11 cellular contexts compared by ENCODE assay signal in genomic region chr4:65865489-65865888, GRCh38.
A peak's percentile ranks its signal among the peaks of the same experiment; 100 is the strongest.
DNase-seq lines count a peak whose midpoint lies in the region; ATAC-seq, FAIRE-seq and TF ChIP-seq lines count a peak whose summit lies in the region.
"Had no signal": no experiment of that assay in that cellular context is flagged by ENCODE, and none has a peak within 500 bp of the region (broad histone marks: within the 10 kb centered on the region; RNA-seq: fewer than 3 reads in every experiment).

No MANE protein-coding gene starts in this region.

- H3K27me3 ChIP-seq in WERI-Rb-1 (ENCODE audit: insufficient read depth, low read depth, severe bottlenecking) (no peaks in the 10 kb centered on the region), keratinocyte (ENCODE audit: control insufficient read depth, extremely low read depth, insufficient read depth, low read length) (no peaks in the 10 kb centered on the region), spleen (replicated peaks in 1 of 7) (no peaks in the 10 kb centered on the region)

- H3K4me3 ChIP-seq in WERI-Rb-1 (ENCODE audit: low read depth, low read length) = no peak overlapping the region
- no peak overlapping the region for H3K4me3 ChIP-seq in keratinocyte (ENCODE audit: control insufficient read depth in 2 of 3, extremely low read depth in 1 of 3, insufficient read depth in 2 of 3, low read depth in 1 of 3, low read length in 3 of 3)
- no peak overlapping the region for H3K4me3 ChIP-seq in spleen

- no TSS peak for BruUV-seq in Calu3 (replicated peaks; lab: Mats Ljungman, UMichigan)

- dilution Hi-C loops in keratinocyte (cut with MboI; ENCODE audit: extremely low pct_ligation_motif_present, low sequenced_read_pairs) = no loop called here

- DNase-seq in Calu3 (peak; percentile 1), HTR-8/SVneo (ENCODE audit: insufficient read length, low spot score) (peak; percentile 0), WERI-Rb-1 (no peak), keratinocyte (ENCODE audit: low read depth, low spot score) (no peak), NOMO-1 treated with DMSO at 0.1 percent for 48 hours (lab: John Stamatoyannopoulos, UW; ENCODE audit: unreplicated experiment) (no peak), spleen (no peak), sciatic nerve (ENCODE audit: low spot score) (no peak)
- DNase-seq in activated T-cell treated with anti-CD3 and anti-CD28 coated beads, Interleukin-2, amount 50 U/mL, for 72 hours = no peak
- DNase-seq: activated CD4-positive, alpha-beta memory T cell treated with anti-CD3 and anti-CD28 coated beads for 36 hours; retina; stimulated activated naive CD8-positive, alpha-beta T cell treated with anti-CD3 and anti-CD28 coated beads, Interleukin-15, amount 100 ng/mL, for 72 hours had no signal

- no peaks in the 10 kb centered on the region for H4K20me1 ChIP-seq in keratinocyte (ENCODE audit: control insufficient read depth, extremely low read depth, insufficient read depth, low read length)

- no peaks in the 10 kb centered on the region for H3K27me3 Mint-ChIP-seq in Calu3 (ENCODE audit: unreplicated experiment)
- no peaks in the 10 kb centered on the region for H3K27me3 Mint-ChIP-seq in activated T-cell treated with anti-CD3 and anti-CD28 coated beads, Interleukin-2, amount 50 U/mL, for 72 hours (ENCODE audit: low read depth)
- H3K27me3 Mint-ChIP-seq: activated CD4-positive, alpha-beta memory T cell treated with anti-CD3 and anti-CD28 coated beads for 36 hours; stimulated activated naive CD8-positive, alpha-beta T cell treated with anti-CD3 and anti-CD28 coated beads, Interleukin-15, amount 100 ng/mL, for 72 hours had no signal

- H3K4me1 ChIP-seq in keratinocyte (ENCODE audit: control insufficient read depth, extremely low read depth, insufficient read depth, low read length) (no peaks in the 10 kb centered on the region), spleen (no peaks in the 10 kb centered on the region)

- H3K27ac ChIP-seq in WERI-Rb-1 = no peak overlapping the region
- no peak overlapping the region for H3K27ac ChIP-seq in keratinocyte (ENCODE audit: control insufficient read depth, insufficient read depth, low read length)
- no peak overlapping the region for H3K27ac ChIP-seq in spleen

- H3K9me1 ChIP-seq in keratinocyte (ENCODE audit: control insufficient read depth, extremely low read depth, insufficient read depth, low read length) = no peaks in the 10 kb centered on the region

- H3K9me3 Mint-ChIP-seq in Calu3 (ENCODE audit: low read depth, unreplicated experiment) = no peaks in the 10 kb centered on the region
- H3K9me3 Mint-ChIP-seq in activated T-cell treated with anti-CD3 and anti-CD28 coated beads, Interleukin-2, amount 50 U/mL, for 72 hours = peaks cover 10 to 16% of the 10 kb centered on the region in 2 donors

- no peaks in the 10 kb centered on the region for H3K4me1 Mint-ChIP-seq in Calu3 (ENCODE audit: low read depth, unreplicated experiment)
- H3K4me1 Mint-ChIP-seq in activated T-cell treated with anti-CD3 and anti-CD28 coated beads, Interleukin-2, amount 50 U/mL, for 72 hours (ENCODE audit: low read depth) = no peaks in the 10 kb centered on the region
- H3K4me1 Mint-ChIP-seq: stimulated activated naive CD8-positive, alpha-beta T cell treated with anti-CD3 and anti-CD28 coated beads, Interleukin-15, amount 100 ng/mL, for 72 hours had no signal

- H3K9ac ChIP-seq in keratinocyte (ENCODE audit: control insufficient read depth, extremely low read depth, insufficient read depth, low read length) = no peak overlapping the region

- H3K79me2 ChIP-seq in keratinocyte (ENCODE audit: control insufficient read depth, insufficient read depth, low read length) = no peaks in the 10 kb centered on the region

- no peak for TF ChIP-seq CTCF in Calu3 (IDR thresholded peaks at IDR 0.05; ENCODE audit: unreplicated experiment)
- peak; percentile 48 for TF ChIP-seq CTCF in WERI-Rb-1 (IDR thresholded peaks at IDR 0.05; ENCODE audit: low read depth, low read length)
- peak; percentile 37 to 58 (median 39) for TF ChIP-seq CTCF in keratinocyte (optimal IDR thresholded peaks at IDR 0.05 in 1 of 3, IDR thresholded peaks at IDR 0.05 in 1 of 3, conservative IDR thresholded peaks at IDR 0.05 in 1 of 3; ENCODE audit: extremely low read depth in 1 of 3, insufficient read depth in 2 of 3, low read length in 3 of 3)
- no peak for TF ChIP-seq CTCF in spleen (IDR thresholded peaks at IDR 0.05 in 8 of 11, conservative IDR thresholded peaks at IDR 0.05 in 3 of 11)

- FAIRE-seq in HTR-8/SVneo (lab: Jason Lieb, UNC) (no peak), keratinocyte (lab: Jason Lieb, UNC) (no peak)

- intact Hi-C loops in Calu3 (cut with micrococcal nuclease; ENCODE audit: unreplicated experiment) (no loop called here), spleen (cut with DNase I; ENCODE audit: low total_unique reads) (no loop called here), sciatic nerve (cut with DNase I) (no loop called here)

- no peak for ATAC-seq in activated T-cell treated with anti-CD3 and anti-CD28 coated beads, Interleukin-2, amount 50 U/mL, for 72 hours (replicated peaks in 1 of 2)
- ATAC-seq in sciatic nerve = no peak
- ATAC-seq: stimulated activated naive CD8-positive, alpha-beta T cell treated with anti-CD3 and anti-CD28 coated beads, Interleukin-15, amount 100 ng/mL, for 72 hours had no signal

- no peaks in the 10 kb centered on the region for H3K36me3 Mint-ChIP-seq in Calu3 (ENCODE audit: insufficient read depth, unreplicated experiment)
- H3K36me3 Mint-ChIP-seq in activated T-cell treated with anti-CD3 and anti-CD28 coated beads, Interleukin-2, amount 50 U/mL, for 72 hours (ENCODE audit: insufficient read depth in 2 of 2) = peaks cover 0 to 2% of the 10 kb centered on the region in 2 donors
- H3K36me3 Mint-ChIP-seq: activated CD4-positive, alpha-beta memory T cell treated with anti-CD3 and anti-CD28 coated beads for 36 hours had no signal

- H3K9me3 ChIP-seq in WERI-Rb-1 (ENCODE audit: severe bottlenecking) (no peaks in the 10 kb centered on the region), keratinocyte (ENCODE audit: control insufficient read depth, low read depth, low read length) (no peaks in the 10 kb centered on the region), spleen (no peaks in the 10 kb centered on the region)

- no peak overlapping the region for H3K4me2 ChIP-seq in keratinocyte (ENCODE audit: control insufficient read depth, extremely low read depth, insufficient read depth, low read depth, low read length)

- H3K27ac Mint-ChIP-seq in Calu3 (ENCODE audit: unreplicated experiment) = no peak overlapping the region
- no peak overlapping the region for H3K27ac Mint-ChIP-seq in activated T-cell treated with anti-CD3 and anti-CD28 coated beads, Interleukin-2, amount 50 U/mL, for 72 hours
- H3K27ac Mint-ChIP-seq: activated CD4-positive, alpha-beta memory T cell treated with anti-CD3 and anti-CD28 coated beads for 36 hours; stimulated activated naive CD8-positive, alpha-beta T cell treated with anti-CD3 and anti-CD28 coated beads, Interleukin-15, amount 100 ng/mL, for 72 hours had no signal

- H3K36me3 ChIP-seq in WERI-Rb-1 (no peaks in the 10 kb centered on the region), keratinocyte (ENCODE audit: control insufficient read depth in 2 of 2, extremely low read depth in 1 of 2, insufficient read depth in 2 of 2, low read length in 2 of 2) (no peaks in the 10 kb centered on the region), spleen (no peaks in the 10 kb centered on the region)

- no peak overlapping the region for H2AFZ ChIP-seq in keratinocyte (ENCODE audit: control insufficient read depth, low read length)

- CTCF ChIA-PET in Calu3 (lab: Charles Lee) = no interaction called here

- WGBS in spleen, 5 donors = 49 to 55% (median 54%) methylated on average over 4 of the region's 4 CpGs

- no peak overlapping the region for H3K4me3 Mint-ChIP-seq in Calu3 (ENCODE audit: low read depth, unreplicated experiment)
- H3K4me3 Mint-ChIP-seq in activated T-cell treated with anti-CD3 and anti-CD28 coated beads, Interleukin-2, amount 50 U/mL, for 72 hours = no peak overlapping the region
- H3K4me3 Mint-ChIP-seq: activated CD4-positive, alpha-beta memory T cell treated with anti-CD3 and anti-CD28 coated beads for 36 hours; stimulated activated naive CD8-positive, alpha-beta T cell treated with anti-CD3 and anti-CD28 coated beads, Interleukin-15, amount 100 ng/mL, for 72 hours had no signal

- TF ChIP-seq POLR2A in spleen (IDR thresholded peaks at IDR 0.05) = no peak

Comparison
In these comparisons a context has a peak if more than half of its experiments do, and no peak if none do; other contexts are left out.
1. DNase-seq: peak in Calu3 (single experiment) and HTR-8/SVneo (single experiment); none in WERI-Rb-1 (single experiment), keratinocyte (single experiment), NOMO-1 treated with DMSO at 0.1 percent for 48 hours (single experiment), spleen (single experiment), activated T-cell treated with anti-CD3 and anti-CD28 coated beads, Interleukin-2, amount 50 U/mL, for 72 hours (0 of 2) and sciatic nerve (single experiment).
2. CTCF ChIP-seq: peak in WERI-Rb-1 (single experiment) and keratinocyte (3 of 3); none in Calu3 (single experiment) and spleen (0 of 11).